Comparison of ENCODE assay signal across 16 cellular contexts in genomic region chr1:119318466-119319309, GRCh38. TPM values are rescaled to one million over a fixed set of nuclear protein-coding genes. Genes with fewer than 3 reads are reported as not detected.
A peak's percentile ranks its signal among the peaks of the same experiment; 100 is the strongest.
DNase-seq lines count a peak whose midpoint lies in the region; ATAC-seq and TF ChIP-seq lines count a peak whose summit lies in the region.
"Had no signal": no experiment of that assay in that cellular context is flagged by ENCODE, and none has a peak within 500 bp of the region (broad histone marks: within the 10 kb centered on the region; RNA-seq: fewer than 3 reads in every experiment).

No MANE protein-coding gene starts in this region.

- intact Hi-C loops in activated CD4-positive, alpha-beta T cell treated with anti-CD3 and anti-CD28 coated beads for 36 hours (cut with DNase I, micrococcal nuclease) = no loop called here
- intact Hi-C loops in heart right ventricle (cut with DNase I) = no loop called here

- H3K4me3 Mint-ChIP-seq in activated CD4-positive, alpha-beta T cell treated with anti-CD3 and anti-CD28 coated beads for 36 hours = no peak overlapping the region
- H3K4me3 Mint-ChIP-seq: GM23338, neural crest cell had no signal

- no peaks in the 10 kb centered on the region for H3K9me3 ChIP-seq in heart right ventricle

- TF ChIP-seq CTCF in heart right ventricle (IDR thresholded peaks at IDR 0.05) = no peak

- H2BK5ac ChIP-seq in mesendoderm (ENCODE audit: low read length) = no peak overlapping the region

- no peak overlapping the region for H2AK5ac ChIP-seq in mesendoderm (ENCODE audit: low read length)

- H3K27ac ChIP-seq in mesendoderm (ENCODE audit: low read depth, low read length) (no peak overlapping the region), heart right ventricle (no peak overlapping the region)

- peak; percentile 88 for ATAC-seq in activated CD4-positive, alpha-beta T cell treated with anti-CD3 and anti-CD28 coated beads for 36 hours
- peak; percentile 53 for ATAC-seq in GM21515 (IDR thresholded peaks at IDR 0.05; ENCODE audit: unreplicated experiment)
- peak; percentile 56 for ATAC-seq in HG03108 (IDR thresholded peaks at IDR 0.05; ENCODE audit: unreplicated experiment)
- no peak for ATAC-seq in heart right ventricle
- ATAC-seq: GM23338 had no signal

- no peaks in the 10 kb centered on the region for H3K79me1 ChIP-seq in mesendoderm (ENCODE audit: low read length)

- H3K27ac Mint-ChIP-seq in activated CD4-positive, alpha-beta T cell treated with anti-CD3 and anti-CD28 coated beads for 36 hours = no peak overlapping the region
- H3K27ac Mint-ChIP-seq: GM23338 had no signal

- H3K4ac ChIP-seq in mesendoderm (ENCODE audit: low read depth, low read length) = no peak overlapping the region

- H3K18ac ChIP-seq in mesendoderm (ENCODE audit: low read length) = peak overlapping the region; percentile 73

- CTCF ChIA-PET in activated CD4-positive, alpha-beta T cell treated with anti-CD3 and anti-CD28 coated beads for 36 hours (lab: Charles Lee) = no interaction called here
- CTCF ChIA-PET in HEK293T (lab: Yijun Ruan, JAX) = no interaction called here

- peaks cover 4% of the 10 kb centered on the region for H3K27me3 Mint-ChIP-seq in activated CD4-positive, alpha-beta T cell treated with anti-CD3 and anti-CD28 coated beads for 36 hours

- no CpG with 5 or more reads among the region's 7 CpGs for WGBS in mesendoderm (ENCODE audit: extremely low coverage, insufficient coverage, low lambda C conversion rate)
- WGBS in heart right ventricle, 2 donors = 77 to 78% methylated on average over 7 of the region's 7 CpGs

- no peak overlapping the region for H4K5ac ChIP-seq in mesendoderm (ENCODE audit: low read length)

- DNase-seq in activated CD4-positive, alpha-beta T cell treated with anti-CD3 and anti-CD28 coated beads for 36 hours = peak; percentile 9
- DNase-seq in activated CD4-positive, alpha-beta T cell treated with anti-CD3 and anti-CD28 coated beads for 4 hours = no peak
- DNase-seq in mesendoderm (no peak), KG1 (lab: John Stamatoyannopoulos, UW) (no peak), HEK293T (ENCODE audit: extremely low spot score) (no peak), heart right ventricle (no peak)
- DNase-seq: activated effector memory CD4-positive, alpha-beta T cell treated with anti-CD3 and anti-CD28 coated beads, Interleukin-2, amount 50 U/mL, for 16 hours; central memory CD4-positive, alpha-beta T cell; DND-41; kidney; NCI-H345; stimulated activated CD4-positive, alpha-beta T cell treated with anti-CD3 and anti-CD28 coated beads, Interleukin-15, amount 100 ng/mL, for 24 hours had no signal

- H3K4me1 ChIP-seq in mesendoderm (ENCODE audit: control insufficient read depth, low read depth, low read length) = peaks cover 7% of the 10 kb centered on the region
- no peaks in the 10 kb centered on the region for H3K4me1 ChIP-seq in heart right ventricle

- no peak overlapping the region for H3K23ac ChIP-seq in mesendoderm (ENCODE audit: low read length)

- no peaks in the 10 kb centered on the region for H3K4me1 Mint-ChIP-seq in activated CD4-positive, alpha-beta T cell treated with anti-CD3 and anti-CD28 coated beads for 36 hours

- no peak overlapping the region for H3K4me2 ChIP-seq in mesendoderm (ENCODE audit: low read length)
- H3K4me2 ChIP-seq: GM23338 had no signal

- no peak overlapping the region for H4K8ac ChIP-seq in mesendoderm (ENCODE audit: low read depth, low read length)

- H2BK120ac ChIP-seq in mesendoderm (ENCODE audit: low read depth, low read length) = peak overlapping the region; percentile 18

- POLR2A ChIA-PET in activated CD4-positive, alpha-beta T cell treated with anti-CD3 and anti-CD28 coated beads for 36 hours (lab: Charles Lee) = no interaction called here
- POLR2A ChIA-PET in HEK293T (lab: Yijun Ruan, JAX) = no interaction called here

- no peak overlapping the region for H3K9ac ChIP-seq in mesendoderm (ENCODE audit: low read length)

- H2BK15ac ChIP-seq in mesendoderm (replicated peaks; ENCODE audit: low read depth) = peak overlapping the region; percentile 58

- no peaks in the 10 kb centered on the region for H3K79me2 ChIP-seq in mesendoderm (ENCODE audit: control insufficient read depth, insufficient read depth, low read length)

- H3K27me3 ChIP-seq in mesendoderm (ENCODE audit: insufficient read depth, low read length, poor library complexity) = no peaks in the 10 kb centered on the region
- no peaks in the 10 kb centered on the region for H3K27me3 ChIP-seq in heart right ventricle

- no peaks in the 10 kb centered on the region for H3K36me3 ChIP-seq in mesendoderm (ENCODE audit: control insufficient read depth, insufficient read depth, low read length)
- no peaks in the 10 kb centered on the region for H3K36me3 ChIP-seq in heart right ventricle

- no peaks in the 10 kb centered on the region for H3K36me3 Mint-ChIP-seq in activated CD4-positive, alpha-beta T cell treated with anti-CD3 and anti-CD28 coated beads for 36 hours (ENCODE audit: low read depth)

- H3K56ac ChIP-seq in mesendoderm (ENCODE audit: low read length) = no peak overlapping the region

- no peaks in the 10 kb centered on the region for H3K9me3 Mint-ChIP-seq in activated CD4-positive, alpha-beta T cell treated with anti-CD3 and anti-CD28 coated beads for 36 hours (ENCODE audit: low read depth)
- H3K9me3 Mint-ChIP-seq: GM23338, neural crest cell had no signal

- H3K4me3 ChIP-seq in mesendoderm (ENCODE audit: low read length) = no peak overlapping the region
- H3K4me3 ChIP-seq in heart right ventricle = no peak overlapping the region
- H3K4me3 ChIP-seq: GM23338 had no signal

TF ChIP-seq in HEK293T, 16 proteins besides CTCF, POLR2A, EP300 and RAD21:
- TF ChIP-seq ARNT (IDR thresholded peaks at IDR 0.05) = no peak
- TF ChIP-seq ZNF384 (IDR thresholded peaks at IDR 0.05) = no peak
- no peak for TF ChIP-seq SP1 (IDR thresholded peaks at IDR 0.05)
- TF ChIP-seq FOXM1 (IDR thresholded peaks at IDR 0.05; ENCODE audit: borderline replicate concordance) = no peak

RNA-seq across cellular contexts. Expression of gene HAO2, which starts 49.9 kb away (rescaled TPM):
- not detected for total RNA-seq in activated CD4-positive, alpha-beta T cell treated with anti-CD3 and anti-CD28 coated beads for 36 hours
- 0.11 TPM for polyA plus RNA-seq in mesendoderm (2013, experiment 1 of 2)
- polyA plus RNA-seq in mesendoderm (2013, experiment 2 of 2) = 0.03 TPM
- not detected for total RNA-seq in heart right ventricle
- under 1 TPM in 1 of 2 donors, not detected in 1; 0.01 TPM for polyA plus RNA-seq in heart right ventricle
- total RNA-seq: GM23338, neural crest cell had no signal
- polyA plus RNA-seq: GM23338 had no signal

Comparison
In these comparisons a context has a peak if more than half of its experiments do, and no peak if none do; other contexts are left out.
1. ATAC-seq: peak in activated CD4-positive, alpha-beta T cell treated with anti-CD3 and anti-CD28 coated beads for 36 hours (single experiment), GM21515 (single experiment) and HG03108 (single experiment); none in heart right ventricle (0 of 8).